8 cellular contexts compared by ENCODE assay signal in the genomic region with DNA sequence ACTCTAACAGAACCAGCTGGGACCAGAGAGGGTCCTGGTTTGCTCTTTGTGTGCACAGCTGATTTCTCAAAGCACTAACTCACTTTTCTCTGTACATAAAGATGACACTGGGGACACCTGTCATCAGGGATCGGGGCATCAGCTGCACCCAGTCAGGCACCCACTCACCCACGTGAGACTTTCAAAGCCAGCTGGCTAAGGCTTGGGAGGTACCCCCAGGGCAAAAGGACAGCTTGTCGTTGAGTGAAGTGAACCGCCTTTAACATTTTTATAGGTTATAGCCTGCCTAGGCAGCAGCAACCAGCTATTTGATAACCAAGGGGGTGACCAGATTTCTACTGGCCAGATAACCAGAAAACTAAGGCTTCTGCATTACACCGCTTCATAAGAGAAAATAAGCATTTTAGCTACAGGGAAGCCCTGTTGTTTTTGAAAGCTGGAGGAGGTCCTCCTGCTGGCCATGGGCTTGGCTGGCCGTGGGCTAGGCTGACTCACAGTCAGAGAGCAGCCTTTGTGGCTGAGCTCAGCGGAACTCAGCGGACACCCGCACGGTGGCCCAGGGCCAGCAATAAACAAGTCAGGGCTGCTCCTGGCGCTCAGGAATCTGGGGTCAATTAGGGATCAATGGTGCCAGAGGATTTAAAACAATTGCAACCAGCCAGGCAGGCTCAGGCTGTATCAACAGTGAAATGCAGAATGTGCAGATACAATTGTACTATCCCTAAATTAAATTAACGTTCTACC. TPM values are rescaled to one million over a fixed set of nuclear protein-coding genes. Genes with fewer than 3 reads are reported as not detected.
DNase-seq lines count a peak whose midpoint lies in the region; ATAC-seq and TF ChIP-seq lines count a peak whose summit lies in the region.

No MANE protein-coding gene starts in this region.

- POLR2A ChIA-PET in SK-N-SH (lab: Yijun Ruan, JAX): interaction anchor here (1.6 to 2.5 kb wide), 4 partner anchors 12 to 327 kb away, joined by 5 to 13 read pairs (median 8); partner anchors contain the start of genes HMGB1 and USPL1

- ATAC-seq in HG02884 (IDR thresholded peaks at IDR 0.05; ENCODE audit: unreplicated experiment): no peak

- H3K27ac ChIP-seq in SK-N-SH (ENCODE audit: low read depth in 2 of 2, low read length in 1 of 2): peak overlapping the region; percentile 70 to 93

- H3K4me3 Mint-ChIP-seq in osteocyte (ENCODE audit: unreplicated experiment): peak overlapping the region; percentile 3

- no peaks in the 10 kb centered on the region for H3K79me2 ChIP-seq in SK-N-SH (ENCODE audit: insufficient read depth)

- H3K27me3 ChIP-seq in SK-N-SH (ENCODE audit: insufficient read depth): no peaks in the 10 kb centered on the region

- no peaks in the 10 kb centered on the region for H3K9me3 Mint-ChIP-seq in osteocyte (ENCODE audit: unreplicated experiment)

- peaks cover 32 to 42% of the 10 kb centered on the region in 2 experiments for H3K4me1 ChIP-seq in SK-N-SH (ENCODE audit: control insufficient read depth in 1 of 2, insufficient read depth in 2 of 2, low read depth in 1 of 2, low read length in 1 of 2)

- H3K9me2 ChIP-seq in SK-N-SH: no peaks in the 10 kb centered on the region

- H3K4me3 ChIP-seq in SK-N-SH (ENCODE audit: low read depth in 2 of 2, low read length in 1 of 2) (0 out of 4 replicates have a peak overlapping the region, but pooled peaks of 1 of the 2 experiments have one; percentile 1), fibroblast of villous mesenchyme (ENCODE audit: low read depth, low read length) (no peak overlapping the region)

- peaks cover 56% of the 10 kb centered on the region for H3K4me1 Mint-ChIP-seq in osteocyte (ENCODE audit: unreplicated experiment)

- no peaks in the 10 kb centered on the region for H3K36me3 Mint-ChIP-seq in osteocyte (ENCODE audit: unreplicated experiment)

- DNase-seq in GM04503 (ENCODE audit: low read depth) (peak; percentile 72), SK-N-SH (peak; percentile 75), fibroblast of villous mesenchyme (ENCODE audit: low read depth) (peak; percentile 92), osteocyte (ENCODE audit: extremely low spot score, unreplicated experiment) (peak; percentile 94), NCI-H2171 (lab: John Stamatoyannopoulos, UW) (no peak), germinal center (ENCODE audit: low spot score) (no peak)
- DNase-seq in activated CD4-positive, CD25-positive, alpha-beta regulatory T cell (lab: John Stamatoyannopoulos, UW): no peak

- peak; percentile 86 to 91; a peak in 3 of 4 replicates for TF ChIP-seq EP300 in SK-N-SH (IDR thresholded peaks at IDR 0.05; ENCODE audit: borderline replicate concordance in 1 of 2, low read depth in 1 of 2, low read length in 1 of 2)

- H3K27me3 Mint-ChIP-seq in osteocyte (ENCODE audit: unreplicated experiment): peaks cover 4% of the 10 kb centered on the region

- peak overlapping the region; percentile 14; the same call in 1 of the 2 replicates for H3K9ac ChIP-seq in SK-N-SH

- 13% methylated on average over 11 of the region's 12 CpGs for WGBS in SK-N-SH (ENCODE audit: low lambda C conversion rate)

- no peaks in the 10 kb centered on the region for H3K9me3 ChIP-seq in SK-N-SH

- CTCF ChIA-PET in SK-N-SH (lab: Yijun Ruan, JAX): interaction anchor here (0.5 to 3.7 kb wide), 15 partner anchors 10 to 677 kb away, joined by 3 to 19 read pairs (median 5); no protein-coding TSS in a partner anchor

- H3F3A ChIP-seq in SK-N-SH (replicated peaks; ENCODE audit: insufficient read depth): peaks cover 3% of the 10 kb centered on the region

- H2AFZ ChIP-seq in SK-N-SH (ENCODE audit: low read depth): no peak overlapping the region

- no peaks in the 10 kb centered on the region for H3K36me3 ChIP-seq in SK-N-SH (replicated peaks in 1 of 2; ENCODE audit: control insufficient read depth in 1 of 2, insufficient read depth in 2 of 2, low read length in 1 of 2)

- H3K4me2 ChIP-seq in SK-N-SH: peak overlapping the region; percentile 48

- no peaks in the 10 kb centered on the region for H4K20me1 ChIP-seq in SK-N-SH (ENCODE audit: insufficient read depth)

- H3K27ac Mint-ChIP-seq in osteocyte (ENCODE audit: unreplicated experiment): peak overlapping the region; percentile 68

- TF ChIP-seq RAD21 in SK-N-SH (IDR thresholded peaks at IDR 0.05; ENCODE audit: low read length): peak; percentile 44

- TF ChIP-seq CTCF in SK-N-SH (IDR thresholded peaks at IDR 0.05) (peak; percentile 53), fibroblast of villous mesenchyme (IDR thresholded peaks at IDR 0.05; ENCODE audit: insufficient read depth, low read depth, low read length) (peak; percentile 66), osteocyte (IDR thresholded peaks at IDR 0.05) (peak; percentile 62)

TF ChIP-seq in SK-N-SH, 30 proteins besides CTCF, POLR2A, EP300 and RAD21 (continues in another document):
- peak; percentile 59; the same call in 1 of the 2 replicates for TF ChIP-seq ZBTB33 (IDR thresholded peaks at IDR 0.05; ENCODE audit: borderline replicate concordance, low read depth)
- TF ChIP-seq TCF12 (IDR thresholded peaks at IDR 0.05): peak; percentile 99
- 0 out of 2 replicates have a peak, but pooled peaks have one; percentile 13 for TF ChIP-seq TAF1 (IDR thresholded peaks at IDR 0.05; ENCODE audit: borderline replicate concordance, low read depth, low read length)
- TF ChIP-seq GATA2 (CRISPR knock-in tag; IDR thresholded peaks at IDR 0.05): peak; percentile 55
- TF ChIP-seq, protein P1, sequence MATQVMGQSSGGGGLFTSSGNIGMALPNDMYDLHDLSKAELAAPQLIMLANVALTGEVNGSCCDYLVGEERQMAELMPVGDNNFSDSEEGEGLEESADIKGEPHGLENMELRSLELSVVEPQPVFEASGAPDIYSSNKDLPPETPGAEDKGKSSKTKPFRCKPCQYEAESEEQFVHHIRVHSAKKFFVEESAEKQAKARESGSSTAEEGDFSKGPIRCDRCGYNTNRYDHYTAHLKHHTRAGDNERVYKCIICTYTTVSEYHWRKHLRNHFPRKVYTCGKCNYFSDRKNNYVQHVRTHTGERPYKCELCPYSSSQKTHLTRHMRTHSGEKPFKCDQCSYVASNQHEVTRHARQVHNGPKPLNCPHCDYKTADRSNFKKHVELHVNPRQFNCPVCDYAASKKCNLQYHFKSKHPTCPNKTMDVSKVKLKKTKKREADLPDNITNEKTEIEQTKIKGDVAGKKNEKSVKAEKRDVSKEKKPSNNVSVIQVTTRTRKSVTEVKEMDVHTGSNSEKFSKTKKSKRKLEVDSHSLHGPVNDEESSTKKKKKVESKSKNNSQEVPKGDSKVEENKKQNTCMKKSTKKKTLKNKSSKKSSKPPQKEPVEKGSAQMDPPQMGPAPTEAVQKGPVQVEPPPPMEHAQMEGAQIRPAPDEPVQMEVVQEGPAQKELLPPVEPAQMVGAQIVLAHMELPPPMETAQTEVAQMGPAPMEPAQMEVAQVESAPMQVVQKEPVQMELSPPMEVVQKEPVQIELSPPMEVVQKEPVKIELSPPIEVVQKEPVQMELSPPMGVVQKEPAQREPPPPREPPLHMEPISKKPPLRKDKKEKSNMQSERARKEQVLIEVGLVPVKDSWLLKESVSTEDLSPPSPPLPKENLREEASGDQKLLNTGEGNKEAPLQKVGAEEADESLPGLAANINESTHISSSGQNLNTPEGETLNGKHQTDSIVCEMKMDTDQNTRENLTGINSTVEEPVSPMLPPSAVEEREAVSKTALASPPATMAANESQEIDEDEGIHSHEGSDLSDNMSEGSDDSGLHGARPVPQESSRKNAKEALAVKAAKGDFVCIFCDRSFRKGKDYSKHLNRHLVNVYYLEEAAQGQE (IDR thresholded peaks at IDR 0.05; ENCODE audit: low read depth, low read length): no peak
- TF ChIP-seq RFX5 (IDR thresholded peaks at IDR 0.05; ENCODE audit: low read length): no peak
- peak; percentile 58; the same call in 1 of the 2 replicates for TF ChIP-seq SIN3A (IDR thresholded peaks at IDR 0.05; ENCODE audit: borderline replicate concordance, low read depth, low read length)
- peak; percentile 74 for TF ChIP-seq CHD2 (IDR thresholded peaks at IDR 0.05; ENCODE audit: low read length, partially characterized antibody)
- TF ChIP-seq MEF2A (IDR thresholded peaks at IDR 0.05; ENCODE audit: borderline replicate concordance, low read depth): no peak
- TF ChIP-seq FOXJ3 (CRISPR knock-in tag; IDR thresholded peaks at IDR 0.05): peak; percentile 84
- peak; percentile 98 for TF ChIP-seq NFIC (IDR thresholded peaks at IDR 0.05; ENCODE audit: borderline replicate concordance)
- TF ChIP-seq GABPA (IDR thresholded peaks at IDR 0.05; ENCODE audit: low read depth): 0 out of 2 replicates have a peak, but pooled peaks have one; percentile 2
- TF ChIP-seq YY1 (IDR thresholded peaks at IDR 0.05; ENCODE audit: low read depth): no peak; the same call in 1 of the 2 replicates
- TF ChIP-seq SMC3 (IDR thresholded peaks at IDR 0.05; ENCODE audit: low read depth, low read length): peak; percentile 0; the same call in 1 of the 2 replicates
- TF ChIP-seq, protein P2, sequence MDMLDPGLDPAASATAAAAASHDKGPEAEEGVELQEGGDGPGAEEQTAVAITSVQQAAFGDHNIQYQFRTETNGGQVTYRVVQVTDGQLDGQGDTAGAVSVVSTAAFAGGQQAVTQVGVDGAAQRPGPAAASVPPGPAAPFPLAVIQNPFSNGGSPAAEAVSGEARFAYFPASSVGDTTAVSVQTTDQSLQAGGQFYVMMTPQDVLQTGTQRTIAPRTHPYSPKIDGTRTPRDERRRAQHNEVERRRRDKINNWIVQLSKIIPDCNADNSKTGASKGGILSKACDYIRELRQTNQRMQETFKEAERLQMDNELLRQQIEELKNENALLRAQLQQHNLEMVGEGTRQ (IDR thresholded peaks at IDR 0.05; ENCODE audit: borderline replicate concordance, low read depth, low read length): no peak
- peak; percentile 84 for TF ChIP-seq JUND (IDR thresholded peaks at IDR 0.05)

RNA-seq across cellular contexts. Expression of gene ALOX5AP, which starts 57.1 kb away (rescaled TPM):
- polyA plus RNA-seq in SK-N-SH (2012; rRNA removed): 1.2 and 1.3 TPM in 2 replicates
- 0.90 and 1.6 TPM in 2 replicates for polyA plus RNA-seq in SK-N-SH (2012; cell fraction: cytosol; rRNA removed)
- polyA plus RNA-seq in SK-N-SH (2012; cell fraction: nucleus; rRNA removed): 0.47 and 0.83 TPM in 2 replicates
- total RNA-seq in fibroblast of villous mesenchyme (0.32 and 0.43 TPM in 2 replicates), osteocyte (not detected in 2 replicates)

Comparison
In these comparisons a context has a peak if more than half of its experiments do, and no peak if none do; other contexts are left out.
1. DNase-seq: peak in GM04503 (single experiment), SK-N-SH (single experiment), fibroblast of villous mesenchyme (single experiment) and osteocyte (single experiment); none in NCI-H2171 (single experiment), activated CD4-positive, CD25-positive, alpha-beta regulatory T cell (0 of 4) and germinal center (single experiment).
2. Peak in every context shown above with its lines, with median percentiles within 50 percentile points of each other: CTCF ChIP-seq.